In genomic region chr19:29690842-29691241, GRCh38 we compare ENCODE assay signal across 7 cellular contexts. TPM values are rescaled to one million over a fixed set of nuclear protein-coding genes. Genes with fewer than 3 reads are reported as not detected.
A peak's percentile ranks its signal among the peaks of the same experiment; 100 is the strongest.
DNase-seq lines count a peak whose midpoint lies in the region; ATAC-seq and TF ChIP-seq lines count a peak whose summit lies in the region.

No MANE protein-coding gene starts in this region.

- H3K36me3 ChIP-seq in psoas muscle (ENCODE audit: insufficient read depth in 1 of 2, low read depth in 1 of 2): no peaks in the 10 kb centered on the region

- TF ChIP-seq CTCF in GM12865 (IDR thresholded peaks at IDR 0.05; ENCODE audit: insufficient read depth, low read depth, low read length, missing control alignments) (peak; percentile 60), VCaP (conservative IDR thresholded peaks at IDR 0.05) (no peak; the same call in none of the 2 replicates), epithelial cell of proximal tubule (conservative IDR thresholded peaks at IDR 0.05; ENCODE audit: low read depth, low read length) (peak; percentile 38), psoas muscle (IDR thresholded peaks at IDR 0.05) (peak; percentile 46)

- no peaks in the 10 kb centered on the region for H3K27me3 ChIP-seq in psoas muscle (ENCODE audit: insufficient read depth in 3 of 3, low read length in 2 of 3)

- H3K27me3 Mint-ChIP-seq in IgD-negative memory B cell: no peaks in the 10 kb centered on the region

- H3K27ac ChIP-seq in VCaP (peak overlapping the region; percentile 93; the same call in 1 of the 2 replicates), psoas muscle (peak overlapping the region; percentile 46)

- H3K4me1 ChIP-seq in psoas muscle: peaks cover 32% of the 10 kb centered on the region

- H3K4me3 Mint-ChIP-seq in IgD-negative memory B cell: no peak overlapping the region

- H3K9me3 ChIP-seq in psoas muscle: peaks cover 9% of the 10 kb centered on the region

- H3K27ac Mint-ChIP-seq in IgD-negative memory B cell: peak overlapping the region in 2 of 3 donors; percentile 11 to 23

- peaks cover 0 to 5% (median 4%) of the 10 kb centered on the region in 3 donors for H3K9me3 Mint-ChIP-seq in IgD-negative memory B cell

- WGBS in psoas muscle, 3 donors: 46 to 48% (median 48%) methylated on average over 2 of the region's 2 CpGs

- H3K4me3 ChIP-seq in GM12865 (ENCODE audit: low read depth, low read length) (no peak overlapping the region), epithelial cell of proximal tubule (ENCODE audit: low read depth, low read length) (no peak overlapping the region), psoas muscle (no peak overlapping the region)

- peaks cover 14 to 23% (median 16%) of the 10 kb centered on the region in 3 donors for H3K4me1 Mint-ChIP-seq in IgD-negative memory B cell

- peak; percentile 87 for DNase-seq in GM12865 (ENCODE audit: low read depth)
- DNase-seq in epithelial cell of proximal tubule (ENCODE audit: low read depth): no peak
- DNase-seq in psoas muscle: peak in 1 of 2 donors; percentile 54
- no peak for DNase-seq in anterior cingulate cortex (lab: John Stamatoyannopoulos, UW)

- H3K36me3 Mint-ChIP-seq in IgD-negative memory B cell: peaks cover 3% of the 10 kb centered on the region

- intact Hi-C loops in psoas muscle (cut with DNase I): loop anchor here in 1 of 2 donors (1.0 kb wide), 1 partner anchor 81 kb away; no protein-coding TSS in a partner anchor

- ATAC-seq in psoas muscle (peak; percentile 21 to 46 (median 32)), HG03469 (IDR thresholded peaks at IDR 0.05; ENCODE audit: unreplicated experiment) (no peak)

RNA-seq across cellular contexts. Expression of gene C19orf12, which starts 24.2 kb away (rescaled TPM):
- polyA plus RNA-seq in IgD-negative memory B cell: 17.6 TPM
- 24.9 and 31.2 TPM in 2 replicates for total RNA-seq in epithelial cell of proximal tubule
- 10 to 100 TPM; 37.5 to 93.3 (median 55.6) TPM for total RNA-seq in psoas muscle
- 100 to 1,000 TPM in 1 of 3 donors, 10 to 100 TPM in 2; 46.8 to 142 (median 68.4) TPM for polyA plus RNA-seq in psoas muscle

RNA-seq across cellular contexts. Expression of gene PLEKHF1, which starts 25.6 kb away (rescaled TPM):
- polyA plus RNA-seq in IgD-negative memory B cell (10.2 TPM), psoas muscle (10 to 100 TPM; 60.2 to 77.0 (median 73.8) TPM)
- total RNA-seq in epithelial cell of proximal tubule (10.4 and 16.3 TPM in 2 replicates), psoas muscle (100 to 1,000 TPM in 1 of 4 donors, 10 to 100 TPM in 2, 1 to 10 TPM in 1; 5.1 to 119 (median 44.0) TPM)
